Comparison of ENCODE assay signal across 8 cellular contexts in genomic region chr13:62320129-62320724, GRCh38.
DNase-seq lines count a peak whose midpoint lies in the region; ATAC-seq, FAIRE-seq and TF ChIP-seq lines count a peak whose summit lies in the region.

No MANE protein-coding gene starts in this region.

- TF ChIP-seq RAD21 in H1 (IDR thresholded peaks at IDR 0.05 in 1 of 2, conservative IDR thresholded peaks at IDR 0.05 in 1 of 2; ENCODE audit: low read depth in 2 of 2, low read length in 2 of 2), result peak; percentile 75 to 83

- DNase-seq in NCI-H748 (lab: John Stamatoyannopoulos, UW; ENCODE audit: unreplicated experiment) (peak; percentile 81), H1 (ENCODE audit: low read depth in 1 of 2, low spot score in 2 of 2) (no peak), renal cortical epithelial cell (ENCODE audit: low read depth) (peak; percentile 66), cerebellar nuclear complex (lab: John Stamatoyannopoulos, UW) (no peak), prostate gland (ENCODE audit: low spot score) (no peak), left colon (no peak)

- H3K23me2 ChIP-seq in H1 (ENCODE audit: low read depth, low read length), result no peaks in the 10 kb centered on the region

- H3K9me3 ChIP-seq in H1 (ENCODE audit: insufficient read depth in 2 of 2, low read depth in 1 of 2, low read length in 1 of 2), result no peaks in the 10 kb centered on the region
- H3K9me3 ChIP-seq in prostate gland, result no peaks in the 10 kb centered on the region

- H3K23ac ChIP-seq in H1 (ENCODE audit: insufficient read length), result no peak overlapping the region

- H2BK15ac ChIP-seq in H1 (ENCODE audit: low read length), result no peak overlapping the region

- TF ChIP-seq CTCF in H1 (IDR thresholded peaks at IDR 0.05; ENCODE audit: control extremely low read depth in 1 of 3, insufficient read depth in 1 of 3, low read depth in 1 of 3, low read length in 3 of 3), result peak in 2 of 3 experiments; percentile 26 to 40; a peak in 2 of 4 replicates
- peak in 2 of 4 experiments; percentile 39 to 42 for TF ChIP-seq CTCF in prostate gland (IDR thresholded peaks at IDR 0.05)

- H3K4me2 ChIP-seq in H1 (ENCODE audit: insufficient read depth in 1 of 2, low read depth in 2 of 2, low read length in 2 of 2), result no peak overlapping the region

- no peak overlapping the region for H3K4ac ChIP-seq in H1 (replicated peaks; ENCODE audit: insufficient read length, low read depth, low read length)

- H3K14ac ChIP-seq in H1 (ENCODE audit: insufficient read length), result no peak overlapping the region

- H4K20me1 ChIP-seq in H1 (replicated peaks in 1 of 2; ENCODE audit: control insufficient read depth in 1 of 2, insufficient read depth in 2 of 2, low read length in 2 of 2), result no peaks in the 10 kb centered on the region

- intact Hi-C loops in prostate gland (cut with DNase I), result no loop called here
- intact Hi-C loops in left colon (cut with DNase I, micrococcal nuclease), result no loop called here

- H3K9ac ChIP-seq in H1 (replicated peaks in 1 of 4; ENCODE audit: extremely low read depth in 1 of 4, low read depth in 3 of 4, low read length in 3 of 4), result no peak overlapping the region

- H3K27ac ChIP-seq in H1 (ENCODE audit: low read depth, low read length) (no peak overlapping the region), prostate gland (no peak overlapping the region)

- 61% methylated on average over 1 of the region's 1 CpG; no CpG with 5 or more reads in 1 of the 2 experiments for WGBS in H1 (ENCODE audit: extremely low coverage in 1 of 2, insufficient coverage in 1 of 2, insufficient read length in 1 of 2, insufficient replicate concordance in 2 of 2, low coverage in 1 of 2, low lambda C conversion rate in 2 of 2, missing lambda C conversion rate in 1 of 2), 2 experiments
- 7% methylated on average over 1 of the region's 1 CpG for WGBS in prostate gland

- CTCF ChIA-PET in H1 (lab: Charles Lee; ENCODE audit: partially characterized antibody), result interaction anchor here (0.6 to 2.6 kb wide), 11 partner anchors 9 to 996 kb away, joined by 3 to 15 read pairs (median 4); no protein-coding TSS in a partner anchor

- TF ChIP-seq POLR2A in H1 (IDR thresholded peaks at IDR 0.05; ENCODE audit: control extremely low read depth in 1 of 2, low read depth in 2 of 2, low read length in 2 of 2) (no peak), prostate gland (IDR thresholded peaks at IDR 0.05) (no peak)

- H2BK20ac ChIP-seq in H1 (ENCODE audit: low read length), result no peak overlapping the region

- H3K56ac ChIP-seq in H1 (replicated peaks; ENCODE audit: insufficient read length, low read depth, low read length), result no peak overlapping the region

- no peak for FAIRE-seq in H1 (lab: Jason Lieb, UNC)

- H2BK120ac ChIP-seq in H1 (replicated peaks; ENCODE audit: low read depth, low read length), result no peak overlapping the region

- H4K91ac ChIP-seq in H1 (replicated peaks; ENCODE audit: insufficient read length, low read length), result no peak overlapping the region

- H4K5ac ChIP-seq in H1 (ENCODE audit: insufficient read length, low read depth, low read length), result no peak overlapping the region

- peaks cover 0 to 1% (median 0%) of the 10 kb centered on the region in 4 experiments; a peak in 1 of 7 replicates for H3K27me3 ChIP-seq in H1 (replicated peaks in 1 of 4; ENCODE audit: control insufficient read depth in 3 of 4, extremely low read depth in 1 of 4, insufficient read depth in 3 of 4, low read length in 3 of 4)
- no peaks in the 10 kb centered on the region for H3K27me3 ChIP-seq in prostate gland (replicated peaks; ENCODE audit: insufficient read depth)

- H3K4me1 ChIP-seq in H1 (replicated peaks in 1 of 4; ENCODE audit: control insufficient read depth in 3 of 4, insufficient read depth in 4 of 4, low read length in 3 of 4) (no peaks in the 10 kb centered on the region), prostate gland (replicated peaks) (no peaks in the 10 kb centered on the region)

- H3K4me3 ChIP-seq in H1 (ENCODE audit: extremely low read depth in 1 of 4, insufficient read depth in 2 of 4, low read depth in 3 of 4, low read length in 4 of 4) (no peak overlapping the region), prostate gland (no peak overlapping the region)

- H2BK5ac ChIP-seq in H1 (ENCODE audit: low read depth, low read length), result no peak overlapping the region

- ATAC-seq in GM18498 (IDR thresholded peaks at IDR 0.05; ENCODE audit: unreplicated experiment) (peak; percentile 82), HG03378 (IDR thresholded peaks at IDR 0.05; ENCODE audit: unreplicated experiment) (peak; percentile 82), left colon (no peak)

- H2AFZ ChIP-seq in H1 (ENCODE audit: low read length), result no peak overlapping the region

- POLR2A ChIA-PET in H1 (lab: Charles Lee; ENCODE audit: partially characterized antibody), result interaction anchor here (0.7 kb wide), 1 partner anchor 73 kb away, joined by 3 read pairs; no protein-coding TSS in a partner anchor

- no peak overlapping the region for H3K18ac ChIP-seq in H1 (ENCODE audit: extremely low read depth, low read length)

- no peak overlapping the region for H4K8ac ChIP-seq in H1 (ENCODE audit: extremely low read depth, insufficient read depth, low read length)

- H3K36me3 ChIP-seq in H1 (ENCODE audit: control insufficient read depth in 2 of 4, insufficient read depth in 4 of 4, low read length in 3 of 4) (no peaks in the 10 kb centered on the region), prostate gland (no peaks in the 10 kb centered on the region)

- H2BK12ac ChIP-seq in H1 (ENCODE audit: low read depth, low read length), result no peak overlapping the region

- TF ChIP-seq EP300 in H1 (IDR thresholded peaks at IDR 0.05; ENCODE audit: borderline replicate concordance in 1 of 2, low read depth in 2 of 2, low read length in 2 of 2), result no peak

- no peak overlapping the region for H2AK5ac ChIP-seq in H1 (ENCODE audit: low read depth, low read length)

- no peaks in the 10 kb centered on the region for H3K79me1 ChIP-seq in H1 (ENCODE audit: low read depth, low read length)

- H3K79me2 ChIP-seq in H1 (ENCODE audit: control insufficient read depth in 1 of 2, insufficient read depth in 2 of 2, low read length in 2 of 2), result no peaks in the 10 kb centered on the region

TF ChIP-seq in H1, 55 proteins besides CTCF, POLR2A, EP300 and RAD21 (continues in another document):
- TF ChIP-seq POU5F1 (IDR thresholded peaks at IDR 0.05; ENCODE audit: low read depth, low read length) (no peak), CREB1 (IDR thresholded peaks at IDR 0.05) (no peak), GABPA (IDR thresholded peaks at IDR 0.05; ENCODE audit: borderline replicate concordance, insufficient read depth, low read length) (no peak)

Comparison
In these comparisons a context has a peak if more than half of its experiments do, and no peak if none do; other contexts are left out.
1. DNase-seq: peak in NCI-H748 (single experiment) and renal cortical epithelial cell (single experiment); none in H1 (0 of 2), cerebellar nuclear complex (0 of 2), prostate gland (single experiment) and left colon (0 of 2).